In the genomic region with DNA sequence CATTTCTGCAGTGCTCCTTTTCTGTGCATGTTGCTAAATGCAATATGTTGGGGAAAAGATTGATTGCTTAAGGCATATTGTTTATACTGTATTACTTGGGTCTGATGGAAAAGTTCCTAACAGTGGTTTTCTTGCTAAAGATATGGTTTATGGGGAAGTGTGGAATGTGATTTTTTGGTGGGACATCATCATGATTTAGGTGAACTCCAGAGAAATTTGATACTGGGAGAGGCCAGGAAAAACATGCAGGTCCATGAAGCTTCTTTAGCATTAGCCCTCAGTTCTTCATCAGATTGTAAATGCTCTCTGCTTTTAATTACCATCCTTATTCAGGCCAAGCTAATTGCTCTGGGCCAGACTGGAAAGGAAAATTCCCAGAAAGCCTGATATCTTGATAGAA, we compare ENCODE assay signal across 29 cellular contexts.
"Had no signal": no experiment of that assay in that cellular context is flagged by ENCODE, and none has a peak within 500 bp of the region (broad histone marks: within the 10 kb centered on the region; RNA-seq: fewer than 3 reads in every experiment).

No MANE protein-coding gene starts in this region.

- DNase-seq: activated CD4-positive, alpha-beta T cell treated with anti-CD3 and anti-CD28 coated beads, Interleukin-2, amount 10 ng/mL, durations not matched to agents 24 days and 14 days; activated CD4-positive, alpha-beta T cell treated with anti-CD3 and anti-CD28 coated beads, Interleukin-2, amount 50 U/mL, for 4 hours; activated CD8-positive, alpha-beta T cell treated with anti-CD3 and anti-CD28 coated beads for 36 hours; activated effector memory CD4-positive, alpha-beta T cell treated with anti-CD3 and anti-CD28 coated beads, Interleukin-2, amount 50 U/mL, for 16 hours; activated naive CD4-positive, alpha-beta T cell; activated naive CD4-positive, alpha-beta T cell treated with anti-CD3 and anti-CD28 coated beads, Interleukin-2, amount 50 U/mL, for 16 hours; activated naive CD8-positive, alpha-beta T cell treated with anti-CD3 and anti-CD28 coated beads for 36 hours; activated T-cell treated with anti-CD3 and anti-CD28 coated beads, Interleukin-2, amount 50 U/mL, for 1 hour; activated T-cell treated with anti-CD3 and anti-CD28 coated beads, Interleukin-2, amount 50 U/mL, for 72 hours; amygdala; body of pancreas; NCI-H1092 treated with DMSO at 0.1 percent for 48 hours; NCI-H1417; NCI-H146; NCI-H187 treated with DMSO at 0.1 percent for 48 hours; NCI-H2081; NCI-H2171 treated with DMSO at 0.1 percent for 48 hours; NCI-H2227 treated with DMSO at 0.1 percent for 48 hours; NCI-H446; NCI-H69; NCI-H82; SHP77; SJCRH30; T1000 had no signal

- H3K4me3 ChIP-seq: ascending aorta, body of pancreas, breast epithelium, SJCRH30, SK-N-MC had no signal

- H3K27me3 ChIP-seq: ascending aorta, body of pancreas, breast epithelium, SJCRH30 had no signal

- H3K9me3 ChIP-seq: ascending aorta, body of pancreas, breast epithelium, SJCRH30 had no signal

- H3K4me1 ChIP-seq: ascending aorta, body of pancreas, breast epithelium, SJCRH30 had no signal

- ATAC-seq: activated CD8-positive, alpha-beta T cell treated with anti-CD3 and anti-CD28 coated beads for 36 hours; activated T-cell treated with anti-CD3 and anti-CD28 coated beads, Interleukin-2, amount 50 U/mL, for 72 hours; activated T-helper 17 cell treated with anti-CD3 and anti-CD28 coated beads, Interleukin-2, amount 50 U/mL, for 72 hours; body of pancreas; Panc1 had no signal

- H3K36me3 ChIP-seq: ascending aorta, breast epithelium, SJCRH30 had no signal
